ENCODE assay signal across 21 cellular contexts in the genomic region with DNA sequence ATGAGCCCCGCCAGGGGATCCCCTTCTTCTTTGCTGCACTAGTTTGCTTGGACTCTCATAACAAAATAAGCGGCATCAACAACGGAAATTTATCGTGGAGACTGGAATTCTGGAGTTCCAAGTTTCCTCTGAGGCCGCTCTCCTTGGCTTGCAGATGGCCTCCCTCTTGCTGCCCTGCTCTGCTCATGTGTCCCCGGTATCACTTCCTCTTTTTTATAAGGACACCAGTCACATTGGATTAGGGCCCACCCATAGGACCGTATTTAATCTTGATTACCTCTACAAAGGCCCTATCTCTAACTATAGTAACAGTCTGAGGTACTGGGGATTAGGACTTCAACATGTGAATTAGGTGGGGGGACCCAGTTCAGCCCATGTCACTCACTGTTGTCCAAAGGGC.
"Had no signal": no experiment of that assay in that cellular context is flagged by ENCODE, and none has a peak within 500 bp of the region (broad histone marks: within the 10 kb centered on the region; RNA-seq: fewer than 3 reads in every experiment).

No MANE protein-coding gene starts in this region.

- H3K27ac ChIP-seq: epithelial cell of prostate, heart left ventricle, parathyroid adenoma, tibial artery, WERI-Rb-1 had no signal

- H3K4me3 Mint-ChIP-seq: activated CD4-positive, alpha-beta T cell treated with anti-CD3 and anti-CD28 coated beads, Interleukin-2, amount 10 ng/mL, durations not matched to agents 7 days and 5 days; activated CD8-positive, alpha-beta T cell treated with anti-CD3 and anti-CD28 coated beads for 36 hours; activated naive CD8-positive, alpha-beta T cell treated with anti-CD3 and anti-CD28 coated beads, Interleukin-2, amount 50 U/mL, for 24 hours; activated T-helper 1 cell treated with anti-CD3 and anti-CD28 coated beads, Interleukin-12 subunit alpha, Interleukin-12 subunit beta, Interleukin-2, Interleukin-4 antibody, amounts not matched to agents 30 ng/mL and 10 ng/mL and 1 ng/mL, durations not matched to agents 14 hours and 24 hours and 36 hours; natural killer cell; stimulated activated naive CD8-positive, alpha-beta T cell treated with anti-CD3 and anti-CD28 coated beads, Interleukin-15, Interleukin-2, amounts not matched to agents 100 ng/mL and 50 ng/mL, for 24 hours had no signal

- H3K9me3 ChIP-seq: heart left ventricle, tibial artery had no signal

- H2AFZ ChIP-seq: parathyroid adenoma had no signal

- H3K79me2 ChIP-seq: parathyroid adenoma had no signal

- H3K4me3 ChIP-seq: heart left ventricle, tibial artery had no signal

- H3K4me1 ChIP-seq: heart left ventricle, parathyroid adenoma, tibial artery had no signal

- H3K27me3 ChIP-seq: heart left ventricle, tibial artery had no signal

- H3K27ac Mint-ChIP-seq: activated CD4-positive, alpha-beta T cell treated with anti-CD3 and anti-CD28 coated beads, Interleukin-2, amount 10 ng/mL, durations not matched to agents 7 days and 5 days; activated CD8-positive, alpha-beta T cell treated with anti-CD3 and anti-CD28 coated beads for 36 hours; activated naive CD8-positive, alpha-beta T cell treated with anti-CD3 and anti-CD28 coated beads, Interleukin-2, amount 50 U/mL, for 24 hours; activated T-helper 1 cell treated with anti-CD3 and anti-CD28 coated beads, Interleukin-12 subunit alpha, Interleukin-12 subunit beta, Interleukin-2, Interleukin-4 antibody, amounts not matched to agents 30 ng/mL and 10 ng/mL and 1 ng/mL, durations not matched to agents 14 hours and 24 hours and 36 hours; natural killer cell; stimulated activated naive CD8-positive, alpha-beta T cell treated with anti-CD3 and anti-CD28 coated beads, Interleukin-15, Interleukin-2, amounts not matched to agents 100 ng/mL and 50 ng/mL, for 24 hours had no signal

- H3K9me3 Mint-ChIP-seq: activated CD4-positive, alpha-beta T cell treated with anti-CD3 and anti-CD28 coated beads, Interleukin-2, amount 10 ng/mL, durations not matched to agents 7 days and 5 days; activated naive CD8-positive, alpha-beta T cell treated with anti-CD3 and anti-CD28 coated beads, Interleukin-2, amount 50 U/mL, for 24 hours; activated T-helper 1 cell treated with anti-CD3 and anti-CD28 coated beads, Interleukin-12 subunit alpha, Interleukin-12 subunit beta, Interleukin-2, Interleukin-4 antibody, amounts not matched to agents 30 ng/mL and 10 ng/mL and 1 ng/mL, durations not matched to agents 14 hours and 24 hours and 36 hours; natural killer cell; stimulated activated naive CD8-positive, alpha-beta T cell treated with anti-CD3 and anti-CD28 coated beads, Interleukin-15, Interleukin-2, amounts not matched to agents 100 ng/mL and 50 ng/mL, for 24 hours had no signal

- H3K36me3 ChIP-seq: heart left ventricle, tibial artery, WERI-Rb-1 had no signal

- DNase-seq: activated CD4-positive, alpha-beta T cell treated with anti-CD3 and anti-CD28 coated beads, Interleukin-2, amount 10 ng/mL, durations not matched to agents 7 days and 5 days; activated CD4-positive, CD25-positive, alpha-beta regulatory T cell treated with anti-CD3 and anti-CD28 coated beads, Interleukin-2, amount 50 U/mL, for 72 hours; activated CD8-positive, alpha-beta T cell treated with anti-CD3 and anti-CD28 coated beads for 36 hours; activated gamma-delta T cell; activated naive CD4-positive, alpha-beta T cell treated with anti-CD3 and anti-CD28 coated beads, Interleukin-2, amount 50 U/mL, for 16 hours; activated naive CD8-positive, alpha-beta T cell treated with anti-CD3 and anti-CD28 coated beads, Interleukin-2, amount 50 U/mL, for 24 hours; cortex of kidney; heart left ventricle; islet precursor cell; left cardiac atrium; midbrain; natural killer cell; right cardiac atrium; stimulated activated CD4-positive, alpha-beta T cell treated with anti-CD3 and anti-CD28 coated beads, Interleukin-4, amount 100 ng/mL, for 24 hours; T1000; tibial artery; WERI-Rb-1 had no signal

- ATAC-seq: activated CD8-positive, alpha-beta T cell treated with anti-CD3 and anti-CD28 coated beads for 36 hours; activated naive CD8-positive, alpha-beta T cell treated with anti-CD3 and anti-CD28 coated beads, Interleukin-2, amount 50 U/mL, for 24 hours; heart left ventricle; left cardiac atrium; natural killer cell; right cardiac atrium had no signal

- H3K36me3 Mint-ChIP-seq: natural killer cell had no signal

- H3K9ac ChIP-seq: parathyroid adenoma had no signal

- H3K4me1 Mint-ChIP-seq: activated CD4-positive, alpha-beta T cell treated with anti-CD3 and anti-CD28 coated beads, Interleukin-2, amount 10 ng/mL, durations not matched to agents 7 days and 5 days; activated naive CD8-positive, alpha-beta T cell treated with anti-CD3 and anti-CD28 coated beads, Interleukin-2, amount 50 U/mL, for 24 hours; natural killer cell had no signal
